In the genomic region with DNA sequence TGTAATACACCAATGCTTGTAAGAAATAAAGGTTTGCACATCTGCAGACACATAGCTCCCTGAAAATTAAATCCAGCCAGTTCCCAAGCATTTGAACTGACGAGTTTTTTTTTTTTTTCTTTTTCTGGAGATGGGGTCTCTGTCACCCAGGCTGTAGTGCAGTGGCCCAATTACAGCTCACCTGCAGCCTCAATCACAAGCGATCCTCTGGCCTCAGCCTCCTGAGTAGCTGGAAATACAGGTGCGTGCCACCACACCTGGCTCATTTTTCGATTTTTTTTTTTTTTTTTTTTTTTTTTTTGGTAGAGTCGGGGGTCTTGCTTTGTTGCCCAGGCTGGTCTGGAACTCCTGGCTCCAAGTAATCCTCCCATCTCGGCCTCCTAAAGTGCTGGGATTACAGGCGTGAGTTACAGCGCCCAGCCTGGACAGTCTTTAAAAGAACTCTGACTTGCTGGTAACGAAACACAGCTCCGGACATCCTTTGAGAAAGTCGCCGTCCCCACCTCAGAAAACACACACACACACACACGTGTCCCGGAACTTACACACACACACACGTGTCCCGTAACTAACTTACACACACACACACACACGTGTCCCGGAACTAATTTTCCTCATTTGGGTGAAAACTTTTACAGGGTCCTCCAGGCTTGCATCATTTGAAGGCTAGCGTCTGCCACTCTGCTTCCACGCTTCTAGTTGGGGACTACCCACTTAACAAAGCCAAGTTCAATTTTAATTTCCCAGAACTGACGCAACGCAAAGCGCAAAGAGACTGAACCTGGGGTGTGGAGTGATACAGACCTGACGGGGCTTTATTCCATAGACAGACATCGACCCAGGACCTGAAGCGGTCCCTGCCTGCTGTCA, we compare ENCODE assay signal across 8 cellular contexts.
A peak's percentile ranks its signal among the peaks of the same experiment; 100 is the strongest.
DNase-seq lines count a peak whose midpoint lies in the region; ATAC-seq lines count a peak whose summit lies in the region.

No MANE protein-coding gene starts in this region.

- peaks cover 17% of the 10 kb centered on the region for H3K36me3 Mint-ChIP-seq in central memory CD8-positive, alpha-beta T cell (ENCODE audit: insufficient read depth)

- peak overlapping the region; percentile 87 for H3K27ac Mint-ChIP-seq in central memory CD8-positive, alpha-beta T cell (ENCODE audit: low read depth)

- DNase-seq in CMK (ENCODE audit: low read depth) (peak; percentile 44), RKO (ENCODE audit: low spot score) (peak; percentile 73), left kidney (ENCODE audit: low read depth, low spot score) (peak; percentile 52)
- peak in 1 of 2 donors; percentile 25 for DNase-seq in central memory CD8-positive, alpha-beta T cell (ENCODE audit: low spot score in 2 of 2)
- DNase-seq in stimulated activated CD8-positive, alpha-beta memory T cell treated with anti-CD3 and anti-CD28 coated beads, Interleukin-4, amount 100 ng/mL, for 48 hours: peak; percentile 28

- peak; percentile 15 for ATAC-seq in GM19025 (IDR thresholded peaks at IDR 0.05; ENCODE audit: low read depth, unreplicated experiment)
- peak; percentile 34 for ATAC-seq in HG03196 (IDR thresholded peaks at IDR 0.05; ENCODE audit: unreplicated experiment)
- peak; percentile 66 for ATAC-seq in central memory CD8-positive, alpha-beta T cell (replicated peaks; ENCODE audit: extremely low read depth, poor library complexity, severe bottlenecking)
- ATAC-seq in HG03039 (IDR thresholded peaks at IDR 0.05; ENCODE audit: unreplicated experiment): no peak

- H3K4me3 Mint-ChIP-seq in central memory CD8-positive, alpha-beta T cell: peak overlapping the region; percentile 90

- H3K27me3 Mint-ChIP-seq in central memory CD8-positive, alpha-beta T cell: no peaks in the 10 kb centered on the region

- peaks cover 14% of the 10 kb centered on the region for H3K4me1 Mint-ChIP-seq in central memory CD8-positive, alpha-beta T cell

- H3K9me3 Mint-ChIP-seq in central memory CD8-positive, alpha-beta T cell: no peaks in the 10 kb centered on the region
